8 cellular contexts compared by ENCODE assay signal in the genomic region with DNA sequence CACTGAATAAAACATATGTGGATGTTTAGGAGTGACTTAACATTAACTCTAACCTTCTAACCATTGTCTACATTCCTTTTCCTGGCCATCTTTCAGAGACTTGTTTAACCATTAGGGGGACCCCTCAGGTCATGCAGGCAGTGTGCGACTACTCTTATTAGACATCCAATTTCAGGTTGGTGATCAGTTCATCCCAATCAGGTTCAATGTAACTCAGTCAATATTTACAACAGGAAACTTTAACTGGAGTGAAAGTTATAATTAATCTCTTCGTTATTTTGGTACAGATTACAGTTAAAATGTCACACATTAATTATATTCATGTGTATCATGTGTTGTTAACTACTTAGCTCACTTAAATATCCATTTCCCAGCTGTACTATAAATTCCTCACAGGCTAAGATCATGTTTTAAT.
A peak's percentile ranks its signal among the peaks of the same experiment; 100 is the strongest.
DNase-seq lines count a peak whose midpoint lies in the region; ATAC-seq, FAIRE-seq and TF ChIP-seq lines count a peak whose summit lies in the region.

No MANE protein-coding gene starts in this region.

- DNase-seq in GM10266 (ENCODE audit: extremely low spot score): peak; percentile 82
- DNase-seq in UCSD-AML1 (lab: John Stamatoyannopoulos, UW; ENCODE audit: unreplicated experiment): peak; percentile 10
- DNase-seq in medulla oblongata (ENCODE audit: extremely low spot score): peak; percentile 37
- no peak for DNase-seq in anterior cingulate cortex (lab: John Stamatoyannopoulos, UW)
- no peak for DNase-seq in frontal cortex (ENCODE audit: low spot score in 2 of 2)
- DNase-seq in COLO668 (lab: John Stamatoyannopoulos, UW; ENCODE audit: unreplicated experiment): no peak

- TF ChIP-seq CTCF in GM10266 (IDR thresholded peaks at IDR 0.05; ENCODE audit: control insufficient read depth, insufficient read depth, low read depth, missing control alignments): peak; percentile 66

- no peak for FAIRE-seq in frontal cortex (lab: Jason Lieb, UNC)

- ATAC-seq in GM19452 (IDR thresholded peaks at IDR 0.05; ENCODE audit: unreplicated experiment) (peak; percentile 96), HG03196 (IDR thresholded peaks at IDR 0.05; ENCODE audit: unreplicated experiment) (peak; percentile 99)

Comparison
In these comparisons a context has a peak if more than half of its experiments do, and no peak if none do; other contexts are left out.
1. DNase-seq: peak in GM10266 (single experiment), UCSD-AML1 (single experiment) and medulla oblongata (single experiment); none in anterior cingulate cortex (0 of 58), frontal cortex (0 of 2) and COLO668 (single experiment).